In the genomic region with DNA sequence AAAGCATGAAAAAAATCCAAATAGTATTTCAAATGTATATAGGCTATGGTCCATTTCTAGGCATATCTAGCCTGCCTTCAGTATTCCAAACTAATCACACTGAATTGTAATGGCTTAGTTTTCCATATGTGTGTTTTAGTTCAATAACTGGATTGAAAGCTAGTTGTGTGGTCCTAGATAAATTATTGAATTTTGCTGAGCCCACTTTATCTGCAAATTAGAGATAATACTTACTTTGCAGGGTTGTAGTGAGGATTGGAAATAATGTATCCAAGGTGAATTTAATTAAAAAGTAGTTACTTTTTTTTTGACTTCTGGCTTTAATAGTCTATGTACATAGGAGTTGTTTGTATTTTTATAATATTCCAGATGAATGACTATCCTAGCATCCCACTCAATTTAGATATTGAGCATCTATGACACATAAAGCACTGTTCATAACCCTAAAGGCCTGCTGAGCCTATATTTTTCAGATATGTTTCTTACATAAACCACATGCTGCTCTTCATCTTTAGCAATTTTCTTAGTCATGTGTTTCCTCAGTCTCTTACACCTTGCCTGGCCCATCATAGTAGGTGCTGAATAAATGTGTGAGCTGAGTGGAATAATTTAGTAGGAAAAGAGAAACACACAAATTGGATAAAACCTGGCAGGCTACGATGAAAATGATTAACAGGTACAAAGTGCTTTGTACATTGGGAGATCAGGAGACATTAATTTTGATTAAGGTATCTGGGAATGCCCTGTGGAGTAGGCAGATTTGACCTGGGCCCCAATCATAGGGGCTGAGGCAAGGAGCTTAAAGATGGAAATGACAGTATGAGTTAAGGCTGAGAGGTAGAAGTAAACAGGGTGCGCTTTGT, we compare ENCODE assay signal across 8 cellular contexts. TPM values are rescaled to one million over a fixed set of nuclear protein-coding genes. Genes with fewer than 3 reads are reported as not detected.
DNase-seq lines count a peak whose midpoint lies in the region; ATAC-seq and TF ChIP-seq lines count a peak whose summit lies in the region.

No MANE protein-coding gene starts in this region.

- H4K20me1 ChIP-seq in KMS-11 (ENCODE audit: insufficient read depth): no peaks in the 10 kb centered on the region

- H3K36me3 Mint-ChIP-seq in naive B cell: no peaks in the 10 kb centered on the region

- no peaks in the 10 kb centered on the region for H3K27me3 Mint-ChIP-seq in naive B cell

- ATAC-seq in naive B cell (ENCODE audit: low read depth in 2 of 2) (no peak), GM19035 (IDR thresholded peaks at IDR 0.05; ENCODE audit: unreplicated experiment) (no peak), GM21526 (IDR thresholded peaks at IDR 0.05; ENCODE audit: low FRiP score, unreplicated experiment) (no peak)

- H2AFZ ChIP-seq in KMS-11 (ENCODE audit: low read depth): peak overlapping the region; percentile 70

- H3K27me3 ChIP-seq in BE2C: no peaks in the 10 kb centered on the region
- no peaks in the 10 kb centered on the region for H3K27me3 ChIP-seq in KMS-11 (ENCODE audit: insufficient read depth, low read depth)

- DNase-seq in BE2C: no peak
- DNase-seq in caudate nucleus (lab: John Stamatoyannopoulos, UW): no peak
- no peak for DNase-seq in naive B cell
- no peak for DNase-seq in globus pallidus (ENCODE audit: low spot score)
- DNase-seq in RKO (ENCODE audit: low spot score): no peak

- no peaks in the 10 kb centered on the region for H3K4me1 ChIP-seq in BE2C
- peaks cover 66% of the 10 kb centered on the region for H3K4me1 ChIP-seq in KMS-11 (ENCODE audit: low read depth, poor library complexity, severe bottlenecking)

- H3K4me1 Mint-ChIP-seq in naive B cell: peaks cover 36 to 45% (median 41%) of the 10 kb centered on the region in 3 donors

- H3K4me3 ChIP-seq in BE2C (ENCODE audit: low read depth, low read length): peak overlapping the region; percentile 68
- H3K4me3 ChIP-seq in KMS-11 (IDR thresholded peaks at IDR 0.05; ENCODE audit: insufficient read depth, low read depth, low read length): no peak overlapping the region

- TF ChIP-seq CTCF in BE2C (IDR thresholded peaks at IDR 0.05; ENCODE audit: low read depth, low read length) (no peak), KMS-11 (conservative IDR thresholded peaks at IDR 0.05; ENCODE audit: low read depth, low read length) (no peak)

- H3K27ac Mint-ChIP-seq in naive B cell: peak overlapping the region; percentile 94 to 99 (median 98)

- peak overlapping the region; percentile 86 for H3K4me2 ChIP-seq in KMS-11

- no peaks in the 10 kb centered on the region for H3K9me3 Mint-ChIP-seq in naive B cell

- H3K36me3 ChIP-seq in BE2C: no peaks in the 10 kb centered on the region
- H3K36me3 ChIP-seq in KMS-11 (ENCODE audit: insufficient read depth): no peaks in the 10 kb centered on the region

- peaks cover 6% of the 10 kb centered on the region for H3K79me2 ChIP-seq in KMS-11 (ENCODE audit: insufficient read depth, low read depth)

- H3K4me3 Mint-ChIP-seq in naive B cell: peak overlapping the region; percentile 90 to 98 (median 96)

- no peaks in the 10 kb centered on the region for H3K9me3 ChIP-seq in BE2C

- H3K9ac ChIP-seq in KMS-11: peak overlapping the region; percentile 53

- peak overlapping the region; percentile 70 for H3K27ac ChIP-seq in KMS-11
- H3K27ac ChIP-seq in caudate nucleus (ENCODE audit: low read depth, low read length): peak overlapping the region; percentile 84

RNA-seq across cellular contexts. Expression of a gene that starts 1.1 kb away (rescaled TPM):
- polyA plus RNA-seq in BE2C (2012; ENCODE audit: insufficient read depth, insufficient read length, low read depth): 3.5 TPM
- 10 to 100 TPM; 11.0 to 39.3 (median 22.4) TPM for polyA plus RNA-seq in naive B cell (ENCODE audit: low read depth in 6 of 6)
